Comparison of ENCODE assay signal across 21 cellular contexts in genomic region chr7:84684836-84685235, GRCh38.
A peak's percentile ranks its signal among the peaks of the same experiment; 100 is the strongest.
DNase-seq lines count a peak whose midpoint lies in the region; ATAC-seq, FAIRE-seq and TF ChIP-seq lines count a peak whose summit lies in the region.
"Had no signal": no experiment of that assay in that cellular context is flagged by ENCODE, and none has a peak within 500 bp of the region (broad histone marks: within the 10 kb centered on the region; RNA-seq: fewer than 3 reads in every experiment).

No MANE protein-coding gene starts in this region.

- FAIRE-seq in A549 (lab: Jason Lieb, UNC) (no peak), K562 (lab: Jason Lieb, UNC) (no peak)
- FAIRE-seq: A204.1, D721Med, GM12891, GM19239 had no signal

- intact Hi-C loops in HCT116 (cut with micrococcal nuclease) = no loop called here
- intact Hi-C loops in K562 (cut with micrococcal nuclease) = no loop called here
- intact Hi-C loops in dorsolateral prefrontal cortex (cut with DNase I) = no loop called here

- H3K9ac ChIP-seq in HCT116 (ENCODE audit: low read length) (no peak overlapping the region), K562 (ENCODE audit: insufficient read depth in 1 of 2, low read depth in 2 of 2, low read length in 2 of 2) (no peak overlapping the region)
- H3K9ac ChIP-seq: BLaER1 treated with 17β-estradiol and CSF1 and Interleukin-3, amounts not matched to agents 10 nM and 100 nM had no signal

- TF ChIP-seq POLR2A in A549 (IDR thresholded peaks at IDR 0.05; ENCODE audit: low read length) (no peak), HCT116 (IDR thresholded peaks at IDR 0.05; ENCODE audit: borderline replicate concordance, extremely low read depth, insufficient read depth, insufficient read length) (no peak), K562 (conservative IDR thresholded peaks at IDR 0.05) (no peak)

- H3K4me2 ChIP-seq in A549 (no peak overlapping the region), HCT116 (ENCODE audit: low read length) (no peak overlapping the region), K562 (ENCODE audit: insufficient read depth, low read length) (no peak overlapping the region)
- H3K4me2 ChIP-seq: BLaER1 treated with 17β-estradiol and CSF1 and Interleukin-3, amounts not matched to agents 10 nM and 100 nM had no signal

- no peaks in the 10 kb centered on the region for H3K4me1 Mint-ChIP-seq in activated CD8-positive, alpha-beta memory T cell treated with anti-CD3 and anti-CD28 coated beads, Interleukin-2, amount 10 ng/mL, durations not matched to agents 7 days and 5 days
- H3K4me1 Mint-ChIP-seq: B cell had no signal

- in situ Hi-C loops in K562 (cut with MboI) = no loop called here

- H3K36me3 Mint-ChIP-seq in activated CD8-positive, alpha-beta memory T cell treated with anti-CD3 and anti-CD28 coated beads, Interleukin-2, amount 10 ng/mL, durations not matched to agents 7 days and 5 days = no peaks in the 10 kb centered on the region
- H3K36me3 Mint-ChIP-seq: CD8-positive, alpha-beta T cell had no signal

- ATAC-seq in A549 (no peak), HCT116 (no peak), K562 (no peak)
- ATAC-seq in activated CD8-positive, alpha-beta memory T cell treated with anti-CD3 and anti-CD28 coated beads, Interleukin-2, amount 10 ng/mL, durations not matched to agents 7 days and 5 days = no peak
- ATAC-seq: CD8-positive, alpha-beta T cell had no signal

- no peak for TF ChIP-seq RAD21 in A549 (conservative IDR thresholded peaks at IDR 0.05 in 1 of 2, IDR thresholded peaks at IDR 0.05 in 1 of 2)
- no peak for TF ChIP-seq RAD21 in HCT116 (IDR thresholded peaks at IDR 0.05; ENCODE audit: low read depth)
- TF ChIP-seq RAD21 in K562 (CRISPR knock-in tag; conservative IDR thresholded peaks at IDR 0.05 in 1 of 2, IDR thresholded peaks at IDR 0.05 in 1 of 2) = no peak

- H3K9me1 ChIP-seq in K562 (ENCODE audit: control insufficient read depth, insufficient read depth, low read length) = no peaks in the 10 kb centered on the region

- H3K4me3 ChIP-seq in A549 (no peak overlapping the region), HCT116 (replicated peaks in 1 of 2; ENCODE audit: low read depth in 1 of 2, low read length in 2 of 2) (no peak overlapping the region), K562 (no peak overlapping the region), dorsolateral prefrontal cortex (no peak overlapping the region)
- H3K4me3 ChIP-seq: BLaER1 treated with 17β-estradiol and CSF1 and Interleukin-3, amounts not matched to agents 10 nM and 100 nM had no signal

- BruUV-seq in HCT116 (replicated peaks; lab: Mats Ljungman, UMichigan) = no TSS peak
- BruUV-seq in K562 (replicated peaks; lab: Mats Ljungman, UMichigan) = no TSS peak

- no peaks in the 10 kb centered on the region for H3K27me3 Mint-ChIP-seq in activated CD8-positive, alpha-beta memory T cell treated with anti-CD3 and anti-CD28 coated beads, Interleukin-2, amount 10 ng/mL, durations not matched to agents 7 days and 5 days
- H3K27me3 Mint-ChIP-seq: B cell; CD4-positive, alpha-beta T cell had no signal

- H3K79me2 ChIP-seq in HCT116 (ENCODE audit: insufficient read depth, low read length) = no peaks in the 10 kb centered on the region
- H3K79me2 ChIP-seq in K562 (ENCODE audit: control insufficient read depth, insufficient read depth, low read length) = no peaks in the 10 kb centered on the region

- H3K4me1 ChIP-seq in A549 (peaks cover 44% of the 10 kb centered on the region), HCT116 (ENCODE audit: control insufficient read depth in 1 of 2, insufficient read depth in 2 of 2, low read length in 2 of 2) (no peaks in the 10 kb centered on the region), K562 (replicated peaks in 1 of 2; ENCODE audit: control insufficient read depth in 2 of 2, insufficient read depth in 2 of 2, low read length in 2 of 2) (no peaks in the 10 kb centered on the region)
- H3K4me1 ChIP-seq: Caco-2 had no signal

- DNase-seq in A549 (ENCODE audit: low read depth in 1 of 2, low spot score in 1 of 2) = no peak
- no peak for DNase-seq in HCT116 (ENCODE audit: low read depth, low spot score)
- DNase-seq in K562 (ENCODE audit: extremely low read depth in 1 of 4, low spot score in 3 of 4) = no peak
- no peak for DNase-seq in activated CD8-positive, alpha-beta memory T cell treated with anti-CD3 and anti-CD28 coated beads, Interleukin-2, amount 10 ng/mL, durations not matched to agents 7 days and 5 days
- DNase-seq in NCI-H748 treated with DMSO at 0.1 percent for 48 hours (lab: John Stamatoyannopoulos, UW) = no peak
- DNase-seq in dorsolateral prefrontal cortex = no peak
- DNase-seq: 8988T; AML-193; Caco-2; Calu3; CD4-positive, alpha-beta T cell; CD8-positive, alpha-beta T cell; DMS79 treated with DMSO at 0.1 percent for 48 hours; GF-D8 had no signal

- H2AFZ ChIP-seq in HCT116 (ENCODE audit: low read depth, low read length, poor library complexity, severe bottlenecking) = peak overlapping the region; percentile 25
- H2AFZ ChIP-seq in K562 (ENCODE audit: low read depth, low read length) = no peak overlapping the region

- no peaks in the 10 kb centered on the region for H3K9me2 ChIP-seq in HCT116 (ENCODE audit: insufficient read depth)

- H3K9me3 Mint-ChIP-seq in activated CD8-positive, alpha-beta memory T cell treated with anti-CD3 and anti-CD28 coated beads, Interleukin-2, amount 10 ng/mL, durations not matched to agents 7 days and 5 days (ENCODE audit: low read depth) = no peaks in the 10 kb centered on the region
- H3K9me3 Mint-ChIP-seq: CD4-positive, alpha-beta T cell; CD8-positive, alpha-beta T cell had no signal

- CTCF ChIA-PET in A549 (lab: Yijun Ruan, JAX) (no interaction called here), HCT116 (lab: Charles Lee) (interaction anchor here (1.0 kb wide), 1 partner anchor 9 kb away, joined by 3 read pairs; no protein-coding TSS in a partner anchor), K562 (lab: Yijun Ruan, JAX; ENCODE audit: low intra/inter-chr PET ratio) (no interaction called here)
- CTCF ChIA-PET in activated CD8-positive, alpha-beta memory T cell treated with anti-CD3 and anti-CD28 coated beads, Interleukin-2, amount 10 ng/mL, durations not matched to agents 7 days and 5 days (lab: Charles Lee) = no interaction called here

- H3K27ac ChIP-seq in A549 = peak overlapping the region; percentile 59 to 63; a peak in 5 of 6 replicates
- no peak overlapping the region for H3K27ac ChIP-seq in HCT116 (ENCODE audit: low read depth, low read length)
- H3K27ac ChIP-seq in K562 (ENCODE audit: extremely low read depth, low read depth, low read length) = no peak overlapping the region
- no peak overlapping the region for H3K27ac ChIP-seq in dorsolateral prefrontal cortex
- H3K27ac ChIP-seq: BLaER1 treated with 17β-estradiol and CSF1 and Interleukin-3, amounts not matched to agents 10 nM and 100 nM; C4-2B had no signal

- H3K27me3 ChIP-seq in HCT116 (ENCODE audit: insufficient read depth, low read length) (no peaks in the 10 kb centered on the region), K562 (ENCODE audit: control insufficient read depth in 2 of 2, insufficient read depth in 2 of 2, low read length in 2 of 2) (no peaks in the 10 kb centered on the region), dorsolateral prefrontal cortex (no peaks in the 10 kb centered on the region)
- H3K27me3 ChIP-seq: BLaER1 treated with 17β-estradiol and CSF1 and Interleukin-3, amounts not matched to agents 10 nM and 100 nM had no signal

- RAD21 ChIA-PET in HCT116 (lab: Charles Lee; ENCODE audit: low non-redundant PET in 1 of 2, low total read pairs in 2 of 2, uncharacterized antibody in 2 of 2, unreplicated experiment in 2 of 2) = no interaction called here

- no peak overlapping the region for H3K27ac Mint-ChIP-seq in activated CD8-positive, alpha-beta memory T cell treated with anti-CD3 and anti-CD28 coated beads, Interleukin-2, amount 10 ng/mL, durations not matched to agents 7 days and 5 days
- H3K27ac Mint-ChIP-seq: B cell; CD4-positive, alpha-beta T cell; CD8-positive, alpha-beta T cell had no signal

- H3K4me3 Mint-ChIP-seq in activated CD8-positive, alpha-beta memory T cell treated with anti-CD3 and anti-CD28 coated beads, Interleukin-2, amount 10 ng/mL, durations not matched to agents 7 days and 5 days = no peak overlapping the region
- H3K4me3 Mint-ChIP-seq: B cell; CD4-positive, alpha-beta T cell; CD8-positive, alpha-beta T cell had no signal

- POLR2A ChIA-PET in A549 (lab: Yijun Ruan, JAX) (no interaction called here), HCT116 (lab: Charles Lee) (no interaction called here), K562 (lab: Yijun Ruan, JAX) (no interaction called here)

- TF ChIP-seq CTCF in A549 (IDR thresholded peaks at IDR 0.05) = no peak
- TF ChIP-seq CTCF in HCT116 (IDR thresholded peaks at IDR 0.05 in 2 of 3, conservative IDR thresholded peaks at IDR 0.05 in 1 of 3; ENCODE audit: borderline replicate concordance in 1 of 3, insufficient read depth in 1 of 3, low read depth in 2 of 3, low read length in 2 of 3) = no peak
- TF ChIP-seq CTCF in K562 (IDR thresholded peaks at IDR 0.05 in 2 of 3, conservative IDR thresholded peaks at IDR 0.05 in 1 of 3; ENCODE audit: insufficient read depth in 2 of 3, low read depth in 1 of 3, low read length in 3 of 3) = no peak
- TF ChIP-seq CTCF in dorsolateral prefrontal cortex (IDR thresholded peaks at IDR 0.05 in 54 of 56, conservative IDR thresholded peaks at IDR 0.05 in 2 of 56; ENCODE audit: low read depth in 1 of 56, partially characterized antibody in 56 of 56) = no peak

- no peaks in the 10 kb centered on the region for H4K20me1 ChIP-seq in HCT116 (ENCODE audit: insufficient read depth)
- no peaks in the 10 kb centered on the region for H4K20me1 ChIP-seq in K562 (replicated peaks; ENCODE audit: control insufficient read depth, insufficient read depth, low read length)
- H4K20me1 ChIP-seq: BLaER1 treated with 17β-estradiol and CSF1 and Interleukin-3, amounts not matched to agents 10 nM and 100 nM had no signal

- WGBS in A549 (ENCODE audit: missing lambda C conversion rate) = 91% methylated on average over 1 of the region's 1 CpG
- WGBS in K562 (ENCODE audit: insufficient coverage, low coverage, missing lambda C conversion rate) = 83% methylated on average over 1 of the region's 1 CpG

- no peak for TF ChIP-seq EP300 in A549 (IDR thresholded peaks at IDR 0.05)
- TF ChIP-seq EP300 in K562 (IDR thresholded peaks at IDR 0.05; ENCODE audit: low read length) = no peak

- no peaks in the 10 kb centered on the region for H3K9me3 ChIP-seq in A549
- H3K9me3 ChIP-seq in HCT116 (ENCODE audit: control insufficient read depth in 1 of 2, insufficient read depth in 1 of 2, low read depth in 1 of 2, low read length in 2 of 2) = no peaks in the 10 kb centered on the region
- H3K9me3 ChIP-seq in K562 (replicated peaks; ENCODE audit: control insufficient read depth, insufficient read depth, low read depth, low read length) = no peaks in the 10 kb centered on the region
- H3K9me3 ChIP-seq: BLaER1 treated with 17β-estradiol and CSF1 and Interleukin-3, amounts not matched to agents 10 nM and 100 nM; Caco-2 had no signal

- H3K36me3 ChIP-seq in HCT116 (ENCODE audit: control insufficient read depth in 1 of 2, insufficient read depth in 2 of 2, low read length in 2 of 2) (no peaks in the 10 kb centered on the region), K562 (ENCODE audit: control insufficient read depth, insufficient read depth, low read length) (no peaks in the 10 kb centered on the region)
- H3K36me3 ChIP-seq: BLaER1 treated with 17β-estradiol and CSF1 and Interleukin-3, amounts not matched to agents 10 nM and 100 nM had no signal

TF ChIP-seq in HCT116, 20 proteins besides CTCF, POLR2A, EP300 and RAD21 (continues in another document):
- TF ChIP-seq JUND (IDR thresholded peaks at IDR 0.05) = no peak

Comparison
In these comparisons a context has a peak if more than half of its experiments do, and no peak if none do; other contexts are left out.
1. H3K27ac ChIP-seq: peak in A549 (2 of 2); none in HCT116 (single experiment), K562 (single experiment) and dorsolateral prefrontal cortex (0 of 59).
2. Of the 35 proteins assayed by ChIP-seq in both K562 and A549: peak only in K562: none; only in A549: none; in both: MAFK; in neither: 34.